Comparison of ENCODE assay signal across 15 cellular contexts in the genomic region with DNA sequence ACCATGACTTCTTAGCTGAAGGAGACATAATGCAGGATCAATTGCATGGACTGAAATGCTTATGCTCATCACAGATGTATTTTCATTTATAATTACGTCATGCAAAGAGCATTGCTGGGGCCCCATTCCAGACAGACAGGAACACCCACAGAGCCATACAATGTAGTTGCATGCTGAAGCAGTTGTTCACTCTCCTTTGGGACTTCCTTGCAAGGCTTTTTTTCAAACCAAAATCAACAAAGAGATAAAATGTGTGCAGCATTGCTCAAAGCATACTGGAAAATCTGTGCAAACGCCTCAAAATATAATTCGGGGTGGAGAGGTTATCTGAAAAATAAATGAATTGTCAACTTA.
DNase-seq lines count a peak whose midpoint lies in the region; ATAC-seq and TF ChIP-seq lines count a peak whose summit lies in the region.
"Had no signal": no experiment of that assay in that cellular context is flagged by ENCODE, and none has a peak within 500 bp of the region (broad histone marks: within the 10 kb centered on the region; RNA-seq: fewer than 3 reads in every experiment).

No MANE protein-coding gene starts in this region.

- H3K4me3 ChIP-seq in SJCRH30 (no peak overlapping the region; the same call in 1 of the 2 replicates), fibroblast of pulmonary artery (replicated peaks; ENCODE audit: low read depth, low read length) (no peak overlapping the region), skeletal muscle cell (ENCODE audit: low read depth, low read length) (no peak overlapping the region)
- H3K4me3 ChIP-seq: A549, coronary artery, heart right ventricle, tibial artery had no signal

- ATAC-seq in HG03139 (IDR thresholded peaks at IDR 0.05; ENCODE audit: unreplicated experiment), result no peak
- ATAC-seq in GM21390 (IDR thresholded peaks at IDR 0.05; ENCODE audit: unreplicated experiment), result no peak
- ATAC-seq: A549 had no signal

- TF ChIP-seq CTCF in fibroblast of pulmonary artery (IDR thresholded peaks at IDR 0.05; ENCODE audit: low read length, missing control alignments), result no peak

- H3K9me3 ChIP-seq in SJCRH30 (replicated peaks), result no peaks in the 10 kb centered on the region
- H3K9me3 ChIP-seq: A549 had no signal

- no peaks in the 10 kb centered on the region for H3K36me3 ChIP-seq in SJCRH30
- H3K36me3 ChIP-seq: heart right ventricle, tibial artery had no signal

- DNase-seq in NCI-H146 (lab: John Stamatoyannopoulos, UW) (peak; percentile 47), NCI-H146 treated with DMSO at 0.1 percent for 48 hours (lab: John Stamatoyannopoulos, UW; ENCODE audit: unreplicated experiment) (no peak), SJCRH30 (peak; percentile 66 to 70), fibroblast of pulmonary artery (ENCODE audit: low read depth) (peak; percentile 91), skeletal muscle cell (ENCODE audit: low read depth) (peak; percentile 96), RKO (ENCODE audit: low spot score) (no peak)
- DNase-seq: activated CD4-positive, alpha-beta memory T cell treated with anti-CD3 and anti-CD28 coated beads for 36 hours; DND-41; heart right ventricle; NCI-H1694; tibial artery had no signal

- H3K27ac ChIP-seq in SJCRH30, result peak overlapping the region; percentile 95
- H3K27ac ChIP-seq: A549, coronary artery, heart right ventricle, tibial artery had no signal

- no peaks in the 10 kb centered on the region for H3K27me3 ChIP-seq in SJCRH30
- H3K27me3 ChIP-seq: heart right ventricle, tibial artery had no signal

- peaks cover 34% of the 10 kb centered on the region for H3K4me1 ChIP-seq in SJCRH30
- H3K4me1 ChIP-seq: A549 had no signal

Comparison
In these comparisons a context has a peak if more than half of its experiments do, and no peak if none do; other contexts are left out.
1. DNase-seq: peak in NCI-H146 (single experiment), SJCRH30 (2 of 2), fibroblast of pulmonary artery (single experiment) and skeletal muscle cell (single experiment); none in NCI-H146 treated with DMSO at 0.1 percent for 48 hours (single experiment) and RKO (single experiment).